In the genomic region with DNA sequence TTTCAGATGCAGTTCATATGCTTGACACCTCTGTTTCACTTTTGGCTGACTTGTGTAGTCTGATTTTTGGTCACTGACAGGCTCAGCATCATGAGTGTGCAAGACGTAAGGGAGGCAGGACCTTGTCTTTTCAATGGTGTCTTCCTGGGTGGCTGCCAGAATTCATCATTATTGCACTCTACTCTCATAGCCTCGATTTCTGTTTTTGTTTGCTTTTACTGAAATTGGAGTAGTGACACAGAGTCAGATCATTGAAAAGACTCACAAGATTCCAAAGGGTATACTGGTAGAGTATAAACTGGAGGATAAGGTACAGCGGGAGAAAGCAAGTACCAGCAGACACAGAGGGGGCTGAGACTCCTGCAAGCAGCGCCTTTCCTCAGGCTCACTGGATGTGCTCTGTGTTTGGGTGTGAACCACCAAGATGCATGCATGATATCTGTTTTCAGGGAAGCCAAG, we compare ENCODE assay signal across 8 cellular contexts.
DNase-seq lines count a peak whose midpoint lies in the region; ATAC-seq and TF ChIP-seq lines count a peak whose summit lies in the region.

No MANE protein-coding gene starts in this region.

- H3K27me3 Mint-ChIP-seq in CD8-positive, alpha-beta memory T cell, result no peaks in the 10 kb centered on the region

- no peaks in the 10 kb centered on the region for H3K27me3 ChIP-seq in CD8-positive, alpha-beta memory T cell (ENCODE audit: insufficient read depth, low read length, poor library complexity, severe bottlenecking)
- H3K27me3 ChIP-seq in colonic mucosa (no peaks in the 10 kb centered on the region), H7 (ENCODE audit: control insufficient read depth, insufficient read depth, low read length) (no peaks in the 10 kb centered on the region)

- no peak for TF ChIP-seq CTCF in colonic mucosa (IDR thresholded peaks at IDR 0.05)

- H3K36me3 ChIP-seq in CD8-positive, alpha-beta memory T cell (ENCODE audit: insufficient read depth, low read length), result no peaks in the 10 kb centered on the region
- no peaks in the 10 kb centered on the region for H3K36me3 ChIP-seq in colonic mucosa
- H3K36me3 ChIP-seq in H7 (replicated peaks; ENCODE audit: control insufficient read depth, insufficient read depth, low read length), result peaks cover under 1% of the 10 kb centered on the region; the same call in 1 of the 2 replicates

- peaks cover 0 to 1% (median 0%) of the 10 kb centered on the region in 5 donors for H3K9me3 Mint-ChIP-seq in CD8-positive, alpha-beta memory T cell

- no peak overlapping the region for H3K9ac ChIP-seq in colonic mucosa (ENCODE audit: low read depth in 2 of 2, low read length in 2 of 2)

- peak overlapping the region; percentile 34 for H3K4me3 ChIP-seq in CD8-positive, alpha-beta memory T cell (ENCODE audit: low read length)
- H3K4me3 ChIP-seq in colonic mucosa, result no peak overlapping the region
- no peak overlapping the region for H3K4me3 ChIP-seq in H7 (ENCODE audit: insufficient read depth, low read depth, low read length)

- POLR2A ChIA-PET in CD8-positive, alpha-beta memory T cell (lab: Charles Lee), result no interaction called here

- peaks cover 18% of the 10 kb centered on the region for H3K4me1 ChIP-seq in CD8-positive, alpha-beta memory T cell (ENCODE audit: insufficient read depth, low read length)
- no peaks in the 10 kb centered on the region for H3K4me1 ChIP-seq in colonic mucosa

- ATAC-seq in GM19452 (IDR thresholded peaks at IDR 0.05; ENCODE audit: unreplicated experiment) (peak; percentile 54), HG03378 (IDR thresholded peaks at IDR 0.05; ENCODE audit: unreplicated experiment) (peak; percentile 55)

- H3K9me3 ChIP-seq in CD8-positive, alpha-beta memory T cell (ENCODE audit: low read length), result no peaks in the 10 kb centered on the region
- H3K9me3 ChIP-seq in colonic mucosa, result no peaks in the 10 kb centered on the region

- CTCF ChIA-PET in CD8-positive, alpha-beta memory T cell (lab: Charles Lee), result no interaction called here

- peak overlapping the region in 4 of 7 donors; percentile 10 to 71 (median 46) for H3K4me3 Mint-ChIP-seq in CD8-positive, alpha-beta memory T cell

- DNase-seq in CD8-positive, alpha-beta memory T cell, result peak in 1 of 5 donors; percentile 32
- DNase-seq in colonic mucosa (peak; percentile 36), islet precursor cell (no peak), H7 (no peak), cortex of kidney (lab: John Stamatoyannopoulos, UW) (no peak), hepatic stellate cell (ENCODE audit: low spot score) (no peak)

- H3K27ac ChIP-seq in CD8-positive, alpha-beta memory T cell (ENCODE audit: low read depth, low read length), result no peak overlapping the region
- H3K27ac ChIP-seq in colonic mucosa, result no peak overlapping the region

- peak overlapping the region; percentile 3 to 93 (median 84) for H3K27ac Mint-ChIP-seq in CD8-positive, alpha-beta memory T cell

- H3K4me1 Mint-ChIP-seq in CD8-positive, alpha-beta memory T cell, result peaks cover 16 to 17% (median 17%) of the 10 kb centered on the region in 3 donors

- H3K36me3 Mint-ChIP-seq in CD8-positive, alpha-beta memory T cell, result peaks cover 0 to 2% (median 1%) of the 10 kb centered on the region in 3 donors

- intact Hi-C loops in colonic mucosa (cut with DNase I), result no loop called here
